In genomic region chr6:27388293-27389197, GRCh38 we compare ENCODE assay signal across 1 cellular context.
TF ChIP-seq lines count a peak whose summit lies in the region.

TSS of gene ZNF391 (plus strand) at chr6:27388759. CDS start at chr6:27400371, 11,612 bp downstream.

TF ChIP-seq in K562, 482 proteins besides CTCF, POLR2A, EP300 and RAD21 (continued from another document):
- TF ChIP-seq ZNF518B (CRISPR knock-in tag; IDR thresholded peaks at IDR 0.05) (no peak), ZNF217 (CRISPR knock-in tag; IDR thresholded peaks at IDR 0.05) (no peak), ZHX1 (conservative IDR thresholded peaks at IDR 0.05; ENCODE audit: low read length) (peak; percentile 73; the same call in 1 of the 2 replicates), IRF1 (CRISPR knock-in tag; IDR thresholded peaks at IDR 0.05; ENCODE audit: borderline replicate concordance) (no peak), DEAF1 (CRISPR knock-in tag; IDR thresholded peaks at IDR 0.05) (0 out of 2 replicates have a peak, but pooled peaks have one; percentile 34), SMAD3 (CRISPR knock-in tag; conservative IDR thresholded peaks at IDR 0.05) (peak; percentile 64; the same call in 1 of the 2 replicates), ZNF780A (CRISPR knock-in tag; IDR thresholded peaks at IDR 0.05) (no peak), KLF13 (tag; IDR thresholded peaks at IDR 0.05; ENCODE audit: borderline replicate concordance, low read depth) (peak; percentile 75; the same call in 1 of the 2 replicates), SP1 (CRISPR knock-in tag; IDR thresholded peaks at IDR 0.05) (peak; percentile 92)
